2 cellular contexts compared by ENCODE assay signal in genomic region chr3:28253040-28253715, GRCh38.
TF ChIP-seq lines count a peak whose summit lies in the region.

No MANE protein-coding gene starts in this region.

TF ChIP-seq in GM23338, 12 proteins besides CTCF, POLR2A, EP300 and RAD21:
- TF ChIP-seq POLR2AphosphoS5 (IDR thresholded peaks at IDR 0.05; ENCODE audit: low read depth) (no peak), JUNB (IDR thresholded peaks at IDR 0.05; ENCODE audit: unreplicated experiment) (no peak), ZNF114 (CRISPR knock-in tag; IDR thresholded peaks at IDR 0.05) (no peak), EZH2 (IDR thresholded peaks at IDR 0.05; ENCODE audit: low read depth, unreplicated experiment) (no peak), ZNF462 (CRISPR knock-in tag; IDR thresholded peaks at IDR 0.05) (no peak), ETS1 (IDR thresholded peaks at IDR 0.05) (no peak), ZNF331 (CRISPR knock-in tag; IDR thresholded peaks at IDR 0.05; ENCODE audit: low read depth) (no peak)

TF ChIP-seq in HepG2, 621 proteins besides CTCF, POLR2A, EP300 and RAD21:
- no peak for TF ChIP-seq JARID2 (CRISPR knock-in tag; IDR thresholded peaks at IDR 0.05; ENCODE audit: insufficient replicate concordance)
- TF ChIP-seq HNRNPH1 (optimal IDR thresholded peaks at IDR 0.05; ENCODE audit: low read depth, low read length) = no peak
- no peak for TF ChIP-seq ATF3 (CRISPR knock-in tag; IDR thresholded peaks at IDR 0.05)
- no peak for TF ChIP-seq FOXP1 (IDR thresholded peaks at IDR 0.05)
- TF ChIP-seq FOXP1 (CRISPR knock-in tag; IDR thresholded peaks at IDR 0.05) = no peak
- TF ChIP-seq NFRKB (IDR thresholded peaks at IDR 0.05) = no peak
- no peak for TF ChIP-seq ZNF44 (CRISPR knock-in tag; IDR thresholded peaks at IDR 0.05)
- no peak for TF ChIP-seq FIP1L1 (IDR thresholded peaks at IDR 0.05; ENCODE audit: borderline replicate concordance, insufficient read depth, low read depth, low read length)
- no peak for TF ChIP-seq STAT6 (CRISPR knock-in tag; IDR thresholded peaks at IDR 0.05; ENCODE audit: borderline replicate concordance)
- no peak for TF ChIP-seq ZNF562 (CRISPR knock-in tag; IDR thresholded peaks at IDR 0.05; ENCODE audit: borderline replicate concordance)
- TF ChIP-seq ONECUT2 (CRISPR knock-in tag; IDR thresholded peaks at IDR 0.05) = no peak
- no peak for TF ChIP-seq PAF1 (CRISPR knock-in tag; IDR thresholded peaks at IDR 0.05)
- no peak for TF ChIP-seq ARID2 (CRISPR knock-in tag; IDR thresholded peaks at IDR 0.05; ENCODE audit: borderline replicate concordance)
- no peak for TF ChIP-seq GATAD1 (CRISPR knock-in tag; IDR thresholded peaks at IDR 0.05)
- TF ChIP-seq HOXA3 (CRISPR knock-in tag; IDR thresholded peaks at IDR 0.05) = no peak
